In genomic region chr16:58732545-58733247, GRCh38 we compare ENCODE assay signal across 1 cellular context.
TF ChIP-seq lines count a peak whose summit lies in the region.

No MANE protein-coding gene starts in this region.

TF ChIP-seq in GM12878, 131 proteins besides CTCF, POLR2A, EP300 and RAD21 (continued from another document):
- no peak for TF ChIP-seq CEBPZ (IDR thresholded peaks at IDR 0.05; ENCODE audit: low read depth, low read length)
- no peak for TF ChIP-seq ZBED1 (IDR thresholded peaks at IDR 0.05; ENCODE audit: borderline replicate concordance)
- peak; percentile 36; the same call in 1 of the 2 replicates for TF ChIP-seq RELB (IDR thresholded peaks at IDR 0.05; ENCODE audit: low read depth)
- peak; percentile 30; the same call in 1 of the 2 replicates for TF ChIP-seq NFIC (IDR thresholded peaks at IDR 0.05; ENCODE audit: low read depth, low read length)
- TF ChIP-seq FOS (IDR thresholded peaks at IDR 0.05; ENCODE audit: borderline replicate concordance, extremely low read depth, insufficient read length), result no peak
- no peak for TF ChIP-seq SIN3A (IDR thresholded peaks at IDR 0.05; ENCODE audit: low read depth, low read length)
- TF ChIP-seq RUNX3 (IDR thresholded peaks at IDR 0.05; ENCODE audit: low read length), result peak; percentile 40; the same call in 1 of the 2 replicates
- no peak for TF ChIP-seq BCLAF1 (IDR thresholded peaks at IDR 0.05)
- no peak for TF ChIP-seq MEF2A (IDR thresholded peaks at IDR 0.05; ENCODE audit: insufficient read depth, low read depth, low read length)
- peak; percentile 14; the same call in 1 of the 2 replicates for TF ChIP-seq SPI1 (IDR thresholded peaks at IDR 0.05; ENCODE audit: borderline replicate concordance, insufficient read depth, low read depth, low read length)
- TF ChIP-seq ATF2 (IDR thresholded peaks at IDR 0.05; ENCODE audit: low read length), result peak; percentile 52
- TF ChIP-seq IRF5 (IDR thresholded peaks at IDR 0.05; ENCODE audit: borderline replicate concordance), result no peak
- no peak for TF ChIP-seq ASH2L (IDR thresholded peaks at IDR 0.05; ENCODE audit: borderline replicate concordance, low read depth)
- no peak for TF ChIP-seq SKIL (IDR thresholded peaks at IDR 0.05; ENCODE audit: low read depth, poor library complexity, severe bottlenecking)
- no peak for TF ChIP-seq IKZF1 (conservative IDR thresholded peaks at IDR 0.05)
- no peak for TF ChIP-seq HDAC6 (IDR thresholded peaks at IDR 0.05; ENCODE audit: unreplicated experiment)
- TF ChIP-seq RB1 (IDR thresholded peaks at IDR 0.05; ENCODE audit: borderline replicate concordance), result no peak
- no peak for TF ChIP-seq ESRRA (IDR thresholded peaks at IDR 0.05; ENCODE audit: low read length)
TF ChIP-seq in GM12878: peak in this region for 11.
